ENCODE assay signal across 20 cellular contexts in genomic region chr5:71597001-71597400, GRCh38.
"Had no signal": no experiment of that assay in that cellular context is flagged by ENCODE, and none has a peak within 500 bp of the region (broad histone marks: within the 10 kb centered on the region; RNA-seq: fewer than 3 reads in every experiment).

No MANE protein-coding gene starts in this region.

- H3K9me3 Mint-ChIP-seq: activated B cell treated with CpG ODN at 0.5 μM for 24 hours; activated CD4-positive, alpha-beta T cell treated with anti-CD3 and anti-CD28 coated beads, Interleukin-2, amount 10 ng/mL, durations not matched to agents 24 days and 14 days; neural progenitor cell had no signal

- H3K27ac Mint-ChIP-seq: activated B cell treated with CpG ODN at 0.5 μM for 24 hours; activated CD4-positive, alpha-beta T cell treated with anti-CD3 and anti-CD28 coated beads, Interleukin-2, amount 10 ng/mL, durations not matched to agents 24 days and 14 days; neural progenitor cell; progenitor cell of endocrine pancreas had no signal

- H3K4me1 ChIP-seq: neural progenitor cell, testis had no signal

- FAIRE-seq: kidney had no signal

- H3K4me3 ChIP-seq: gastrocnemius medialis, heart left ventricle, neural progenitor cell, testis, upper lobe of left lung had no signal

- H3K36me3 ChIP-seq: neural progenitor cell had no signal

- ATAC-seq: esophagus mucosa, gastrocnemius medialis, heart left ventricle, left lobe of liver had no signal

- H3K27me3 ChIP-seq: brain microvascular endothelial cell, gastrocnemius medialis, heart left ventricle, neural progenitor cell, testis, upper lobe of left lung had no signal

- DNase-seq: activated B cell treated with CpG ODN at 0.5 μM for 24 hours; activated CD4-positive, alpha-beta T cell treated with anti-CD3 and anti-CD28 coated beads, Interleukin-2, amount 10 ng/mL, durations not matched to agents 24 days and 14 days; aorta; brain microvascular endothelial cell; cortex of kidney; gastrocnemius medialis; heart left ventricle; kidney; midbrain; SHP77 treated with DMSO at 0.1 percent for 48 hours; SK-N-SH; stimulated activated CD4-positive, alpha-beta T cell treated with anti-CD3 and anti-CD28 coated beads, Interleukin-12 subunit alpha, Interleukin-12 subunit beta, amount 100 ng/mL, for 4 hours; stimulated activated CD4-positive, alpha-beta T cell treated with anti-CD3 and anti-CD28 coated beads, Interleukin-1b, Interleukin-23, amount 100 ng/mL, for 48 hours; T-helper 9 cell; testis; upper lobe of left lung had no signal

- H3K27me3 Mint-ChIP-seq: activated B cell treated with CpG ODN at 0.5 μM for 24 hours; activated CD4-positive, alpha-beta T cell treated with anti-CD3 and anti-CD28 coated beads, Interleukin-2, amount 10 ng/mL, durations not matched to agents 24 days and 14 days; progenitor cell of endocrine pancreas had no signal

- H3K9me3 ChIP-seq: gastrocnemius medialis, heart left ventricle, SK-N-SH, testis, upper lobe of left lung had no signal

- H3K27ac ChIP-seq: brain microvascular endothelial cell, gastrocnemius medialis, heart left ventricle, neural progenitor cell, testis, upper lobe of left lung had no signal

- H3K4me1 Mint-ChIP-seq: neural progenitor cell had no signal

- H3K4me3 Mint-ChIP-seq: activated B cell treated with CpG ODN at 0.5 μM for 24 hours; activated CD4-positive, alpha-beta T cell treated with anti-CD3 and anti-CD28 coated beads, Interleukin-2, amount 10 ng/mL, durations not matched to agents 24 days and 14 days; neural progenitor cell had no signal
